Comparison of ENCODE assay signal across 13 cellular contexts in the genomic region with DNA sequence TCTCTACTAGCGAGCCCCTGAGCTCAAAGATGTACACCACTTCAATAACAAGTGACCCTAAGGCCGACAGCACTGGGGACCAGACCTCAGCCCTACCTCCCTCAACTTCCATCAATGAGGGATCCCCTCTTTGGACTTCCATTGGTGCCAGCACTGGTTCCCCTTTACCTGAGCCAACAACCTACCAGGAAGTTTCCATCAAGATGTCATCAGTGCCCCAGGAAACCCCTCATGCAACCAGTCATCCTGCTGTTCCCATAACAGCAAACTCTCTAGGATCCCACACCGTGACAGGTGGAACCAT. TPM values are rescaled to one million over a fixed set of nuclear protein-coding genes. Genes with fewer than 3 reads are reported as not detected.
DNase-seq lines count a peak whose midpoint lies in the region; ATAC-seq and TF ChIP-seq lines count a peak whose summit lies in the region.
"Had no signal": no experiment of that assay in that cellular context is flagged by ENCODE, and none has a peak within 500 bp of the region (broad histone marks: within the 10 kb centered on the region; RNA-seq: fewer than 3 reads in every experiment).

No MANE protein-coding gene starts in this region.

- ATAC-seq in IMR-90 (ENCODE audit: low read depth) = no peak
- no peak for ATAC-seq in GM21367 (IDR thresholded peaks at IDR 0.05; ENCODE audit: unreplicated experiment)
- no peak for ATAC-seq in gastroesophageal sphincter
- no peak for ATAC-seq in GM21786 (IDR thresholded peaks at IDR 0.05; ENCODE audit: unreplicated experiment)
- ATAC-seq in HG02798 (IDR thresholded peaks at IDR 0.05; ENCODE audit: poor library complexity, unreplicated experiment) = no peak
- ATAC-seq: left colon had no signal

- no peak overlapping the region for H2AK5ac ChIP-seq in IMR-90 (ENCODE audit: low read depth, low read length)

- peaks cover 74% of the 10 kb centered on the region for H3K4me1 ChIP-seq in CD4-positive, alpha-beta memory T cell (ENCODE audit: insufficient read depth, low read length)
- H3K4me1 ChIP-seq in IMR-90 (ENCODE audit: control insufficient read depth, insufficient read depth, low read length) (no peaks in the 10 kb centered on the region; the same call in 1 of the 2 replicates), gastroesophageal sphincter (peaks cover 0 to 20% (median 0%) of the 10 kb centered on the region in 3 donors)

- TF ChIP-seq RAD21 in IMR-90 (IDR thresholded peaks at IDR 0.05; ENCODE audit: low read length) = no peak

- no peaks in the 10 kb centered on the region for H3K79me1 ChIP-seq in IMR-90 (ENCODE audit: low read depth in 1 of 2, low read length in 2 of 2)

- H2AFZ ChIP-seq in IMR-90 (replicated peaks; ENCODE audit: low read length, poor library complexity) = peak overlapping the region; percentile 43

- intact Hi-C loops in CD4-positive, alpha-beta memory T cell (cut with micrococcal nuclease) = loop anchor here (2.0 kb wide), 2 partner anchors 15 to 51 kb away; partner anchors contain the start of gene QPRT
- intact Hi-C loops in IMR-90 (cut with micrococcal nuclease) = no loop called here

- peak in 2 of 5 donors; percentile 30 to 48 for DNase-seq in CD4-positive, alpha-beta memory T cell
- DNase-seq in IMR-90 = no peak
- DNase-seq in nephron progenitor cell = no peak
- DNase-seq: Caco-2, KG1 had no signal

- TF ChIP-seq EP300 in gastroesophageal sphincter (IDR thresholded peaks at IDR 0.05) = no peak

- H2BK20ac ChIP-seq in IMR-90 (ENCODE audit: low read depth, low read length) = no peak overlapping the region

- no peak overlapping the region for H4K91ac ChIP-seq in IMR-90 (ENCODE audit: insufficient read depth, low read depth, low read length)

- POLR2A ChIA-PET in CD4-positive, alpha-beta memory T cell (lab: Charles Lee; ENCODE audit: partially characterized antibody) = interaction anchor here (0.9 to 7.4 kb wide), 14 partner anchors 9 to 714 kb away, joined by 3 to 75 read pairs (median 5); partner anchors contain the start of genes ALDOA, CDIPT, MAZ and PAGR1
- POLR2A ChIA-PET in IMR-90 (lab: Charles Lee; ENCODE audit: unreplicated experiment) = no interaction called here

- no peaks in the 10 kb centered on the region for H3K9me3 ChIP-seq in CD4-positive, alpha-beta memory T cell (ENCODE audit: control insufficient read depth in 1 of 2, low read length in 2 of 2)
- H3K9me3 ChIP-seq in IMR-90 (ENCODE audit: control insufficient read depth, insufficient read depth, low read length) = no peaks in the 10 kb centered on the region
- H3K9me3 ChIP-seq in gastroesophageal sphincter = no peaks in the 10 kb centered on the region
- H3K9me3 ChIP-seq: Caco-2 had no signal

- no peak overlapping the region for H3K23ac ChIP-seq in IMR-90 (ENCODE audit: low read depth, low read length)

- H3K4me1 Mint-ChIP-seq in CD4-positive, alpha-beta memory T cell = peaks cover 37 to 95% (median 59%) of the 10 kb centered on the region in 4 donors
- peaks cover 67% of the 10 kb centered on the region for H3K4me1 Mint-ChIP-seq in activated naive CD8-positive, alpha-beta T cell (ENCODE audit: low read depth)
- H3K4me1 Mint-ChIP-seq in nephron progenitor cell = peaks cover 61% of the 10 kb centered on the region

- no peak for TF ChIP-seq POLR2A in IMR-90 (IDR thresholded peaks at IDR 0.05; ENCODE audit: low read depth, low read length)
- no peak for TF ChIP-seq POLR2A in gastroesophageal sphincter (IDR thresholded peaks at IDR 0.05)

- in situ Hi-C loops in IMR-90 (cut with MboI; ENCODE audit: low sequenced_read_pairs) = no loop called here

- no peak overlapping the region for H3K14ac ChIP-seq in IMR-90 (replicated peaks; ENCODE audit: low read depth, low read length)

- H3K56ac ChIP-seq in IMR-90 (ENCODE audit: extremely low read depth, insufficient read depth, low read length) = no peak overlapping the region

- CTCF ChIA-PET in CD4-positive, alpha-beta memory T cell (lab: Charles Lee; ENCODE audit: partially characterized antibody) = interaction anchor here (0.5 to 3.3 kb wide), 4 partner anchors 16 to 154 kb away, joined by 3 to 9 read pairs (median 4); no protein-coding TSS in a partner anchor
- CTCF ChIA-PET in IMR-90 (lab: Yijun Ruan, JAX) = no interaction called here

- TF ChIP-seq CTCF in IMR-90 (conservative IDR thresholded peaks at IDR 0.05; ENCODE audit: low read depth, low read length) (no peak), nephron progenitor cell (IDR thresholded peaks at IDR 0.05) (no peak), gastroesophageal sphincter (IDR thresholded peaks at IDR 0.05) (no peak)

- no peak overlapping the region for H2AK9ac ChIP-seq in IMR-90 (replicated peaks; ENCODE audit: low read depth, low read length, poor library complexity)

- no peaks in the 10 kb centered on the region for H3K27me3 ChIP-seq in CD4-positive, alpha-beta memory T cell (ENCODE audit: insufficient read depth, low read length)
- H3K27me3 ChIP-seq in IMR-90 (ENCODE audit: control insufficient read depth, insufficient read depth, low read length) = peaks cover 12% of the 10 kb centered on the region; the same call in 1 of the 2 replicates
- peaks cover 31% of the 10 kb centered on the region for H3K27me3 ChIP-seq in gastroesophageal sphincter

- H3K9me3 Mint-ChIP-seq in CD4-positive, alpha-beta memory T cell = peaks cover 0 to 5% (median 0%) of the 10 kb centered on the region in 8 donors
- no peaks in the 10 kb centered on the region for H3K9me3 Mint-ChIP-seq in activated naive CD8-positive, alpha-beta T cell (ENCODE audit: low read depth)
- no peaks in the 10 kb centered on the region for H3K9me3 Mint-ChIP-seq in nephron progenitor cell

- peaks cover 0 to 3% of the 10 kb centered on the region in 2 donors for H3K27me3 Mint-ChIP-seq in CD4-positive, alpha-beta memory T cell
- H3K27me3 Mint-ChIP-seq in activated naive CD8-positive, alpha-beta T cell = no peaks in the 10 kb centered on the region
- peaks cover 5% of the 10 kb centered on the region for H3K27me3 Mint-ChIP-seq in nephron progenitor cell (ENCODE audit: low read depth, poor library complexity)

- BruUV-seq in IMR-90 (replicated peaks; lab: Mats Ljungman, UMichigan) = no TSS peak

- H2BK5ac ChIP-seq in IMR-90 (ENCODE audit: low read depth, low read length, poor library complexity, severe bottlenecking) = no peak overlapping the region

- H3K9ac ChIP-seq in IMR-90 (ENCODE audit: low read depth, low read length) = no peak overlapping the region

- no peaks in the 10 kb centered on the region for H4K20me1 ChIP-seq in IMR-90 (ENCODE audit: insufficient read depth, low read length)

- no peak overlapping the region for H3K4me2 ChIP-seq in IMR-90 (ENCODE audit: low read depth, low read length)

- no peak overlapping the region for H2BK120ac ChIP-seq in IMR-90 (ENCODE audit: low read depth, low read length)

- WGBS in IMR-90 (ENCODE audit: extremely low coverage in 2 of 2, insufficient read length in 1 of 2), 2 experiments = 83% methylated on average over 1 of the region's 3 CpGs; no CpG with 5 or more reads in 1 of the 2 experiments
- no CpG with 5 or more reads among the region's 3 CpGs for WGBS in gastroesophageal sphincter (ENCODE audit: low coverage in 1 of 2), 2 donors

- H3K18ac ChIP-seq in IMR-90 (ENCODE audit: low read depth, low read length) = no peak overlapping the region

- H3K4ac ChIP-seq in IMR-90 (ENCODE audit: low read depth, low read length) = no peak overlapping the region

- peaks cover 10% of the 10 kb centered on the region for H3K36me3 ChIP-seq in CD4-positive, alpha-beta memory T cell (ENCODE audit: insufficient read depth, low read length)
- H3K36me3 ChIP-seq in IMR-90 (ENCODE audit: control insufficient read depth, insufficient read depth, low read length) = no peaks in the 10 kb centered on the region
- no peaks in the 10 kb centered on the region for H3K36me3 ChIP-seq in gastroesophageal sphincter

- H3K36me3 Mint-ChIP-seq in CD4-positive, alpha-beta memory T cell = peaks cover 26 to 44% of the 10 kb centered on the region in 2 donors
- H3K36me3 Mint-ChIP-seq in activated naive CD8-positive, alpha-beta T cell = peaks cover 4% of the 10 kb centered on the region
- no peaks in the 10 kb centered on the region for H3K36me3 Mint-ChIP-seq in nephron progenitor cell (ENCODE audit: low read depth)

- H4K8ac ChIP-seq in IMR-90 (ENCODE audit: low read depth in 2 of 2, low read length in 2 of 2) = no peak overlapping the region

- no peak overlapping the region for H4K5ac ChIP-seq in IMR-90 (ENCODE audit: low read depth, low read length)

- H2BK15ac ChIP-seq in IMR-90 (ENCODE audit: low read depth, low read length) = no peak overlapping the region

- peak overlapping the region; percentile 82 for H3K27ac ChIP-seq in CD4-positive, alpha-beta memory T cell (ENCODE audit: low read depth, low read length)
- H3K27ac ChIP-seq in IMR-90 (ENCODE audit: insufficient read depth, low read length) (no peak overlapping the region), gastroesophageal sphincter (peak overlapping the region in 1 of 4 donors; percentile 5)

- dilution Hi-C loops in IMR-90 (cut with HindIII; ENCODE audit: low sequenced_read_pairs, unreplicated experiment) = no loop called here

- peaks cover 2% of the 10 kb centered on the region; the same call in 1 of the 2 replicates for H3K9me1 ChIP-seq in IMR-90 (ENCODE audit: insufficient read depth, low read length)

- peak overlapping the region; percentile 78 to 95 for H3K4me3 ChIP-seq in CD4-positive, alpha-beta memory T cell (ENCODE audit: low read length in 2 of 2)
- H3K4me3 ChIP-seq in IMR-90 (ENCODE audit: insufficient read depth, low read depth, low read length) (no peak overlapping the region), gastroesophageal sphincter (peak overlapping the region in 1 of 2 donors; percentile 28)

- peak overlapping the region; percentile 94 to 100 (median 97) for H3K27ac Mint-ChIP-seq in CD4-positive, alpha-beta memory T cell
- H3K27ac Mint-ChIP-seq in activated naive CD8-positive, alpha-beta T cell = peak overlapping the region; percentile 98
- H3K27ac Mint-ChIP-seq in nephron progenitor cell = peak overlapping the region; percentile 77

- peak overlapping the region; percentile 97 to 99 (median 99) for H3K4me3 Mint-ChIP-seq in CD4-positive, alpha-beta memory T cell
- H3K4me3 Mint-ChIP-seq in activated naive CD8-positive, alpha-beta T cell = peak overlapping the region; percentile 93
- no peak overlapping the region for H3K4me3 Mint-ChIP-seq in nephron progenitor cell

RNA-seq across cellular contexts. Expression of gene SPN, which starts 0.7 kb away (rescaled TPM):
- 100 to 1,000 TPM; 168 to 175 TPM for total RNA-seq in CD4-positive, alpha-beta memory T cell
- 100 to 1,000 TPM in 1 of 2 donors, 10 to 100 TPM in 1; 86.3 to 208 TPM for polyA plus RNA-seq in CD4-positive, alpha-beta memory T cell
- total RNA-seq in IMR-90 (2012; rRNA removed) (not detected in 2 replicates), gastroesophageal sphincter (1 to 10 TPM in 3 of 4 donors, not detected in 1; 1.2 to 2.3 (median 2.0) TPM)
- polyA plus RNA-seq in IMR-90 (2012; rRNA removed) = not detected in 2 replicates
- not detected in 2 replicates for polyA plus RNA-seq in IMR-90 (2012; cell fraction: cytosol; rRNA removed)
- not detected in 2 replicates for polyA plus RNA-seq in IMR-90 (2012; cell fraction: nucleus; rRNA removed; ENCODE audit: low replicate concordance)
- total RNA-seq: Caco-2, fibroblast of villous mesenchyme, SK-MEL-5 had no signal

RNA-seq across cellular contexts. Expression of gene QPRT, which starts 15.2 kb away (rescaled TPM):
- 1 to 10 TPM in 1 of 2 experiments, under 1 TPM in 1; 0.99 to 1.1 TPM for total RNA-seq in CD4-positive, alpha-beta memory T cell
- polyA plus RNA-seq in CD4-positive, alpha-beta memory T cell = under 1 TPM; 0.53 to 0.69 TPM
- 3.4 and 3.6 TPM in 2 replicates for total RNA-seq in IMR-90 (2012; rRNA removed)
- 6.3 and 6.8 TPM in 2 replicates for polyA plus RNA-seq in IMR-90 (2012; rRNA removed)
- 7.5 and 16.3 TPM in 2 replicates for polyA plus RNA-seq in IMR-90 (2012; cell fraction: cytosol; rRNA removed)
- 9.0 and 10.8 TPM in 2 replicates for polyA plus RNA-seq in IMR-90 (2012; cell fraction: nucleus; rRNA removed; ENCODE audit: low replicate concordance)
- 1 to 10 TPM in 3 of 4 donors, under 1 TPM in 1; 0.62 to 6.7 (median 4.3) TPM for total RNA-seq in gastroesophageal sphincter

Comparison
In these comparisons a context has a peak if more than half of its experiments do, and no peak if none do; other contexts are left out.
1. RNA of gene SPN, which starts 0.7 kb away (total RNA-seq): 168 to 175 TPM in CD4-positive, alpha-beta memory T cell; 1.2 to 2.3 TPM in gastroesophageal sphincter and not detected in IMR-90; every median in the first group is over 10 times any median in the second.
2. Peak in every context shown above with its lines, with median percentiles within 50 percentile points of each other: H3K27ac Mint-ChIP-seq.